Comparison of ENCODE assay signal across 8 cellular contexts in the genomic region with DNA sequence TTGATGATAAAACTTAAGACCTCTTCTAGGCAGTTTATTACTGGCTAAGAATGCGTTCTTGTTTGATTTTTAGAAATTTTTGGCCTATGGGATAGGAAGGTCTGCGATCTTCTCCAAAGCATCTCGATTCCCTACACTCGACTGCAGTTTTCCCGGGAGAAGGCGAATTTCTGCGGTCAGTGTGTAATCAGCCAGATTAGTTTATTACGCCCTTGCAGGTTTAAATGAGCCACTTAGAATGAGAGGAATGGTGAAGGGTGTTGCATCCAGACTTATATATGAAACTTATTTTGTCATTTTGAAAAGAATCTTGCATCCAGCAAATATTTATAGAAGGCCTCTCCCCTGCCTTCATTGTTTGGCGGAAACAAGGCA. TPM values are rescaled to one million over a fixed set of nuclear protein-coding genes. Genes with fewer than 3 reads are reported as not detected.
DNase-seq lines count a peak whose midpoint lies in the region; ATAC-seq and TF ChIP-seq lines count a peak whose summit lies in the region.

No MANE protein-coding gene starts in this region.

- H3K4me1 ChIP-seq in CD4-positive, alpha-beta memory T cell (ENCODE audit: insufficient read depth, low read length), result peaks cover 37% of the 10 kb centered on the region
- H3K4me1 ChIP-seq in endodermal cell (ENCODE audit: control insufficient read depth, insufficient read depth, low read length), result peaks cover 4% of the 10 kb centered on the region
- peaks cover 6 to 12% of the 10 kb centered on the region in 2 donors for H3K4me1 ChIP-seq in neuronal stem cell (ENCODE audit: control insufficient read depth in 2 of 2, insufficient read depth in 1 of 2, low read depth in 1 of 2, low read length in 2 of 2)

- H3K4ac ChIP-seq in neuronal stem cell (ENCODE audit: low read length), result no peak overlapping the region

- peak overlapping the region; percentile 50 for H3K27ac ChIP-seq in CD4-positive, alpha-beta memory T cell (ENCODE audit: low read depth, low read length)
- H3K27ac ChIP-seq in endodermal cell (ENCODE audit: low read depth, low read length), result peak overlapping the region; percentile 87
- no peak overlapping the region for H3K27ac ChIP-seq in neuronal stem cell (replicated peaks; ENCODE audit: low read length)

- H4K8ac ChIP-seq in neuronal stem cell (ENCODE audit: low read depth, low read length), result no peak overlapping the region

- whole genome bisulfite sequencing in endodermal cell (ENCODE audit: insufficient coverage in 1 of 2, insufficient read length in 1 of 2), 2 experiments, result 11 to 22% methylated on average over 4 to 8 of the region's 9 CpGs
- no CpG with 5 or more reads among the region's 9 CpGs for WGBS in neuronal stem cell (ENCODE audit: extremely low coverage in 2 of 2, insufficient read length in 2 of 2, insufficient replicate concordance in 1 of 2), 2 donors

- H2AK5ac ChIP-seq in neuronal stem cell (ENCODE audit: low read depth, low read length), result no peak overlapping the region

- H2BK120ac ChIP-seq in neuronal stem cell (ENCODE audit: low read depth, low read length), result no peak overlapping the region

- H3K79me1 ChIP-seq in neuronal stem cell (ENCODE audit: low read depth, low read length), result peaks cover 8% of the 10 kb centered on the region

- H3K4me2 ChIP-seq in neuronal stem cell (ENCODE audit: insufficient read depth, low read length, poor library complexity, severe bottlenecking), result peak overlapping the region; percentile 83

- H3K9ac ChIP-seq in endodermal cell (ENCODE audit: extremely low read depth, low read length, poor library complexity, severe bottlenecking), result peak overlapping the region; percentile 66
- H3K9ac ChIP-seq in neuronal stem cell (ENCODE audit: low read depth, low read length, poor library complexity), result no peak overlapping the region

- in situ Hi-C loops in GM13977 (cut with MboI; ENCODE audit: low pct_unique_long_range_greater_than_20kb, low sequenced_read_pairs, unreplicated experiment) (loop anchor here (25.0 kb wide), 2 partner anchors 234 to 659 kb away; no protein-coding TSS in a partner anchor), GM13976 (cut with MboI; ENCODE audit: low sequenced_read_pairs, unreplicated experiment) (loop anchor here (10.0 to 25.0 kb wide), 3 partner anchors 234 to 659 kb away; no protein-coding TSS in a partner anchor)

- no peak for DNase-seq in CD4-positive, alpha-beta memory T cell
- DNase-seq in NCI-H526 treated with DMSO at 0.1 percent for 48 hours (lab: John Stamatoyannopoulos, UW) (peak; percentile 43), endodermal cell (no peak), neuronal stem cell (ENCODE audit: low spot score) (no peak), GM13977 (ENCODE audit: low spot score) (no peak), GM13976 (ENCODE audit: low spot score) (no peak), DMS79 treated with DMSO at 0.1 percent for 48 hours (lab: John Stamatoyannopoulos, UW) (no peak)

- peak overlapping the region; percentile 94 to 99 (median 98) for H3K27ac Mint-ChIP-seq in CD4-positive, alpha-beta memory T cell
- peak overlapping the region; percentile 97 for H3K27ac Mint-ChIP-seq in endodermal cell

- peak overlapping the region; percentile 98 for H2AFZ ChIP-seq in neuronal stem cell (ENCODE audit: low read length)

- H3K9me3 ChIP-seq in CD4-positive, alpha-beta memory T cell (ENCODE audit: control insufficient read depth in 1 of 2, low read length in 2 of 2), result no peaks in the 10 kb centered on the region
- no peaks in the 10 kb centered on the region for H3K9me3 ChIP-seq in endodermal cell (ENCODE audit: control insufficient read depth, low read length)
- H3K9me3 ChIP-seq in neuronal stem cell (replicated peaks in 1 of 2; ENCODE audit: control insufficient read depth in 2 of 2, insufficient read depth in 1 of 2, low read depth in 1 of 2, low read length in 2 of 2), result no peaks in the 10 kb centered on the region

- H3K18ac ChIP-seq in neuronal stem cell (ENCODE audit: low read length), result no peak overlapping the region

- H2BK5ac ChIP-seq in neuronal stem cell (ENCODE audit: low read length), result no peak overlapping the region

- H3K27me3 Mint-ChIP-seq in CD4-positive, alpha-beta memory T cell, result no peaks in the 10 kb centered on the region
- H3K27me3 Mint-ChIP-seq in endodermal cell (ENCODE audit: insufficient read depth), result peaks cover 31% of the 10 kb centered on the region

- no peak overlapping the region for H3K14ac ChIP-seq in neuronal stem cell (ENCODE audit: low read length)

- no peak overlapping the region for H3K23ac ChIP-seq in neuronal stem cell (ENCODE audit: low read depth, low read length, poor library complexity)

- peak overlapping the region in 1 of 2 donors; percentile 69 for H3K4me3 ChIP-seq in CD4-positive, alpha-beta memory T cell (ENCODE audit: low read length in 2 of 2)
- H3K4me3 ChIP-seq in endodermal cell (ENCODE audit: low read length), result peak overlapping the region; percentile 86
- peak overlapping the region; percentile 81 to 95 for H3K4me3 ChIP-seq in neuronal stem cell (ENCODE audit: low read length in 2 of 2)

- POLR2A ChIA-PET in CD4-positive, alpha-beta memory T cell (lab: Charles Lee; ENCODE audit: partially characterized antibody), result interaction anchor here (0.7 to 1.6 kb wide), 8 partner anchors 10 to 772 kb away, joined by 3 to 10 read pairs (median 4); partner anchors contain the start of genes CDKN2B-AS1 and HACD4

- H4K91ac ChIP-seq in neuronal stem cell (ENCODE audit: low read depth, low read length, poor library complexity), result no peak overlapping the region

- peaks cover 28 to 53% (median 40%) of the 10 kb centered on the region in 4 donors for H3K4me1 Mint-ChIP-seq in CD4-positive, alpha-beta memory T cell
- H3K4me1 Mint-ChIP-seq in endodermal cell, result peaks cover 33% of the 10 kb centered on the region

- H2BK12ac ChIP-seq in neuronal stem cell (ENCODE audit: low read length), result no peak overlapping the region

- peaks cover 5 to 26% of the 10 kb centered on the region in 2 donors for H3K36me3 Mint-ChIP-seq in CD4-positive, alpha-beta memory T cell
- H3K36me3 Mint-ChIP-seq in endodermal cell (ENCODE audit: low read depth), result peaks cover 29% of the 10 kb centered on the region

- peaks cover 0 to 6% (median 0%) of the 10 kb centered on the region in 8 donors for H3K9me3 Mint-ChIP-seq in CD4-positive, alpha-beta memory T cell
- H3K9me3 Mint-ChIP-seq in endodermal cell, result no peaks in the 10 kb centered on the region

- ATAC-seq in HG02678 (IDR thresholded peaks at IDR 0.05; ENCODE audit: unreplicated experiment), result no peak

- H2BK15ac ChIP-seq in neuronal stem cell (ENCODE audit: low read length), result no peak overlapping the region

- CTCF ChIA-PET in CD4-positive, alpha-beta memory T cell (lab: Charles Lee; ENCODE audit: partially characterized antibody), result interaction anchor here (1.3 to 16.8 kb wide), 4 partner anchors 9 to 649 kb away, joined by 3 to 355 read pairs (median 24); partner anchors contain the start of gene CDKN2B

- H3K27me3 ChIP-seq in CD4-positive, alpha-beta memory T cell (ENCODE audit: insufficient read depth, low read length), result no peaks in the 10 kb centered on the region
- H3K27me3 ChIP-seq in endodermal cell (ENCODE audit: control insufficient read depth, insufficient read depth, low read length, poor library complexity, severe bottlenecking), result peaks cover 23% of the 10 kb centered on the region
- H3K27me3 ChIP-seq in neuronal stem cell (ENCODE audit: control insufficient read depth in 3 of 3, insufficient read depth in 3 of 3, low read depth in 1 of 3, low read length in 3 of 3), result peaks cover 0 to 3% (median 1%) of the 10 kb centered on the region in 3 experiments

- TF ChIP-seq CTCF in endodermal cell (conservative IDR thresholded peaks at IDR 0.05) (no peak), GM13977 (IDR thresholded peaks at IDR 0.05; ENCODE audit: extremely low read depth, insufficient read depth, missing control alignments) (no peak), GM13976 (IDR thresholded peaks at IDR 0.05; ENCODE audit: borderline replicate concordance, control extremely low read depth, extremely low read depth, insufficient read depth, missing control alignments) (no peak)

- intact Hi-C loops in CD4-positive, alpha-beta memory T cell (cut with micrococcal nuclease), result loop anchor here (2.0 kb wide), 1 partner anchor 469 kb away; the partner anchor contains the start of gene KLHL9

- peaks cover under 1% of the 10 kb centered on the region for H3K36me3 ChIP-seq in CD4-positive, alpha-beta memory T cell (ENCODE audit: insufficient read depth, low read length)
- H3K36me3 ChIP-seq in endodermal cell (ENCODE audit: control insufficient read depth, insufficient read depth, low read length) (peaks cover 38% of the 10 kb centered on the region), neuronal stem cell (replicated peaks in 1 of 2; ENCODE audit: control insufficient read depth in 2 of 2, insufficient read depth in 2 of 2, low read length in 2 of 2) (peaks cover 10 to 48% of the 10 kb centered on the region in 2 donors)

- H3K4me3 Mint-ChIP-seq in CD4-positive, alpha-beta memory T cell, result peak overlapping the region; percentile 95 to 100 (median 99)
- peak overlapping the region; percentile 98 for H3K4me3 Mint-ChIP-seq in endodermal cell

RNA-seq across cellular contexts. Expression of gene MTAP, which starts 1.2 kb away (rescaled TPM):
- total RNA-seq in CD4-positive, alpha-beta memory T cell, result 10 to 100 TPM; 45.5 to 47.9 TPM
- polyA plus RNA-seq in CD4-positive, alpha-beta memory T cell, result 10 to 100 TPM; 21.1 to 22.5 TPM
- 10 to 100 TPM; 81.0 to 99.0 TPM for total RNA-seq in endodermal cell
- 35.0 TPM for polyA plus RNA-seq in endodermal cell (2013, experiment 1 of 2)
- 31.5 TPM for polyA plus RNA-seq in endodermal cell (2013, experiment 2 of 2)
- polyA plus RNA-seq in neuronal stem cell (2013, experiment 1 of 2), result 16.4 TPM
- polyA plus RNA-seq in neuronal stem cell (2013, experiment 2 of 2), result 19.0 TPM
